Comparison of ENCODE assay signal across 11 cellular contexts in genomic region chr7:101137651-101138148, GRCh38. TPM values are rescaled to one million over a fixed set of nuclear protein-coding genes. Genes with fewer than 3 reads are reported as not detected.
A peak's percentile ranks its signal among the peaks of the same experiment; 100 is the strongest.
DNase-seq lines count a peak whose midpoint lies in the region; ATAC-seq, FAIRE-seq and TF ChIP-seq lines count a peak whose summit lies in the region.
"Had no signal": no experiment of that assay in that cellular context is flagged by ENCODE, and none has a peak within 500 bp of the region (broad histone marks: within the 10 kb centered on the region; RNA-seq: fewer than 3 reads in every experiment).

No MANE protein-coding gene starts in this region.

- no peak for FAIRE-seq in HepG2 (lab: Jason Lieb, UNC)

- peaks cover 57% of the 10 kb centered on the region for H3K4me1 Mint-ChIP-seq in activated CD4-positive, alpha-beta T cell treated with anti-CD3 and anti-CD28 coated beads for 36 hours

- no peak for TF ChIP-seq EP300 in HepG2 (IDR thresholded peaks at IDR 0.05; ENCODE audit: low read depth in 2 of 2, low read length in 2 of 2)
- TF ChIP-seq EP300 in HepG2 (CRISPR knock-in tag; IDR thresholded peaks at IDR 0.05; ENCODE audit: borderline replicate concordance), result no peak

- ATAC-seq in activated CD4-positive, alpha-beta T cell treated with anti-CD3 and anti-CD28 coated beads for 36 hours, result no peak
- ATAC-seq in HepG2, result peak; percentile 24
- ATAC-seq in thoracic aorta (ENCODE audit: insufficient number of reproducible peaks, low FRiP score, low read depth), result no peak

- TF ChIP-seq POLR2A in HepG2 (IDR thresholded peaks at IDR 0.05; ENCODE audit: insufficient read depth in 1 of 2, low read depth in 2 of 2, low read length in 2 of 2), result peak in 1 of 2 experiments; percentile 77; a peak in 2 of 4 replicates

- H3K79me2 ChIP-seq in HepG2 (ENCODE audit: insufficient read depth, low read length), result no peaks in the 10 kb centered on the region

- H3K36me3 Mint-ChIP-seq in activated CD4-positive, alpha-beta T cell treated with anti-CD3 and anti-CD28 coated beads for 36 hours (ENCODE audit: low read depth), result no peaks in the 10 kb centered on the region

- peak overlapping the region; percentile 15 for H3K4me3 Mint-ChIP-seq in activated CD4-positive, alpha-beta T cell treated with anti-CD3 and anti-CD28 coated beads for 36 hours

- POLR2A ChIA-PET in activated CD4-positive, alpha-beta T cell treated with anti-CD3 and anti-CD28 coated beads for 36 hours (lab: Charles Lee), result no interaction called here
- POLR2A ChIA-PET in HepG2 (lab: Yijun Ruan, JAX), result interaction anchor here (1.6 to 3.8 kb wide), 3 partner anchors 9 to 14 kb away, joined by 4 to 33 read pairs (median 19); partner anchors contain the start of gene SERPINE1

- CTCF ChIA-PET in activated CD4-positive, alpha-beta T cell treated with anti-CD3 and anti-CD28 coated beads for 36 hours (lab: Charles Lee), result interaction anchor here (0.6 to 1.5 kb wide), 4 partner anchors 8 to 80 kb away, joined by 3 to 6 read pairs (median 4); partner anchors contain the start of genes SERPINE1 and ZNHIT1
- CTCF ChIA-PET in HepG2 (lab: Yijun Ruan, JAX; ENCODE audit: low intra/inter-chr PET ratio, low total read pairs), result interaction anchor here (0.6 to 3.0 kb wide), 5 partner anchors 11 to 232 kb away, joined by 3 to 40 read pairs (median 5); partner anchors contain the start of gene SERPINE1

- in situ Hi-C loops in HepG2 (cut with HindIII; ENCODE audit: extremely low pct_ligation_motif_present, low pct_unique_long_range_greater_than_20kb), result loop anchor here (5.0 kb wide), 1 partner anchor 40 kb away; no protein-coding TSS in a partner anchor

- no peak for DNase-seq in activated CD4-positive, alpha-beta T cell treated with anti-CD3 and anti-CD28 coated beads for 36 hours
- no peak for DNase-seq in activated CD4-positive, alpha-beta T cell treated with anti-CD3 and anti-CD28 coated beads for 1 hour
- peak in 1 of 2 donors; percentile 63 for DNase-seq in ascending aorta (ENCODE audit: low spot score in 2 of 2)
- no peak for DNase-seq in HepG2 (ENCODE audit: low spot score)
- DNase-seq in thoracic aorta (ENCODE audit: low spot score), result no peak
- DNase-seq in GM19240 (ENCODE audit: insufficient read length, low spot score), result no peak
- no peak for DNase-seq in NCI-H2081 treated with DMSO at 0.1 percent for 48 hours (lab: John Stamatoyannopoulos, UW)
- no peak for DNase-seq in effector memory CD4-positive, alpha-beta T cell
- DNase-seq: activated gamma-delta T cell had no signal

- no peak for TF ChIP-seq CTCF in ascending aorta (IDR thresholded peaks at IDR 0.05)
- no peak for TF ChIP-seq CTCF in HepG2 (CRISPR knock-in tag; IDR thresholded peaks at IDR 0.05)
- TF ChIP-seq CTCF in thoracic aorta (IDR thresholded peaks at IDR 0.05), result no peak

- H3K4me1 ChIP-seq in ascending aorta (peaks cover 6 to 15% of the 10 kb centered on the region in 2 donors), HepG2 (ENCODE audit: insufficient read depth, low read length) (peaks cover 26% of the 10 kb centered on the region), thoracic aorta (ENCODE audit: control insufficient read depth in 1 of 2, low read depth in 2 of 2) (peaks cover 9 to 39% of the 10 kb centered on the region in 2 donors)
- H3K4me1 ChIP-seq in effector memory CD4-positive, alpha-beta T cell (ENCODE audit: control insufficient read depth, insufficient read depth, low read length, poor library complexity, severe bottlenecking), result peaks cover 7% of the 10 kb centered on the region

- H3K27ac ChIP-seq in ascending aorta, result peak overlapping the region; percentile 72 to 87
- H3K27ac ChIP-seq in HepG2 (ENCODE audit: extremely low read length, insufficient read depth, low read length), result peak overlapping the region; percentile 30
- peak overlapping the region; percentile 74 to 94 for H3K27ac ChIP-seq in thoracic aorta
- no peak overlapping the region for H3K27ac ChIP-seq in effector memory CD4-positive, alpha-beta T cell (ENCODE audit: insufficient read depth, low read length, poor library complexity, severe bottlenecking)

- no peaks in the 10 kb centered on the region for H3K9me3 Mint-ChIP-seq in activated CD4-positive, alpha-beta T cell treated with anti-CD3 and anti-CD28 coated beads for 36 hours (ENCODE audit: low read depth)

- intact Hi-C loops in activated CD4-positive, alpha-beta T cell treated with anti-CD3 and anti-CD28 coated beads for 36 hours (cut with DNase I, micrococcal nuclease), result loop anchor here (1.0 to 2.0 kb wide), 5 partner anchors 17 to 242 kb away; partner anchors contain the start of genes TRIM56 (in 2 of the 2), ACHE (in 1 of the 2), AP1S1 (in 1 of the 2) and PLOD3 (in 1 of the 2)
- intact Hi-C loops in ascending aorta (cut with DNase I) (loop anchor here (1.0 to 5.0 kb wide), 5 partner anchors 10 to 245 kb away; partner anchors contain the start of genes SERPINE1 and TRIM56), HepG2 (cut with micrococcal nuclease; ENCODE audit: unreplicated experiment) (loop anchor here (1.0 kb wide), 1 partner anchor 42 kb away; no protein-coding TSS in a partner anchor)

- H3K27ac Mint-ChIP-seq in activated CD4-positive, alpha-beta T cell treated with anti-CD3 and anti-CD28 coated beads for 36 hours, result no peak overlapping the region

- H4K20me1 ChIP-seq in HepG2 (ENCODE audit: insufficient read depth, low read length), result peaks cover 41% of the 10 kb centered on the region; the same call in 1 of the 2 replicates

- WGBS in HepG2 (ENCODE audit: low lambda C conversion rate), result 66% methylated on average over 8 of the region's 8 CpGs

- BruUV-seq in HepG2 (replicated peaks; lab: Mats Ljungman, UMichigan), result TSS peak; percentile 78

- H3K36me3 ChIP-seq in ascending aorta (peaks cover 35 to 48% of the 10 kb centered on the region in 2 donors), HepG2 (replicated peaks in 1 of 2; ENCODE audit: control insufficient read depth in 1 of 2, insufficient read depth in 2 of 2, low read length in 2 of 2) (peaks cover 13 to 41% of the 10 kb centered on the region in 2 experiments), thoracic aorta (peaks cover 25% of the 10 kb centered on the region)
- no peaks in the 10 kb centered on the region for H3K36me3 ChIP-seq in effector memory CD4-positive, alpha-beta T cell (ENCODE audit: control insufficient read depth, insufficient read depth, low read length)

- no peaks in the 10 kb centered on the region for H3K27me3 ChIP-seq in ascending aorta
- H3K27me3 ChIP-seq in HepG2 (ENCODE audit: control insufficient read depth in 1 of 2, insufficient read depth in 2 of 2, low read length in 2 of 2), result no peaks in the 10 kb centered on the region
- H3K27me3 ChIP-seq in thoracic aorta (replicated peaks; ENCODE audit: insufficient read depth), result no peaks in the 10 kb centered on the region
- H3K27me3 ChIP-seq in effector memory CD4-positive, alpha-beta T cell (replicated peaks; ENCODE audit: control insufficient read depth, insufficient read depth, low read length, poor library complexity, severe bottlenecking), result peaks cover 9% of the 10 kb centered on the region

- peak overlapping the region in 1 of 2 donors; percentile 13 for H3K4me3 ChIP-seq in ascending aorta
- no peak overlapping the region for H3K4me3 ChIP-seq in HepG2 (replicated peaks in 1 of 3; ENCODE audit: insufficient read depth in 1 of 3, low read depth in 2 of 3, low read length in 3 of 3)
- peak overlapping the region; percentile 59 for H3K4me3 ChIP-seq in thoracic aorta
- no peak overlapping the region for H3K4me3 ChIP-seq in effector memory CD4-positive, alpha-beta T cell (ENCODE audit: insufficient read depth, low read depth, low read length, poor library complexity, severe bottlenecking)

- H3K9ac ChIP-seq in HepG2 (ENCODE audit: insufficient read depth, low read depth, low read length), result no peak overlapping the region

- H3K9me3 ChIP-seq in ascending aorta (no peaks in the 10 kb centered on the region), HepG2 (ENCODE audit: low read length) (no peaks in the 10 kb centered on the region), thoracic aorta (no peaks in the 10 kb centered on the region)
- no peaks in the 10 kb centered on the region for H3K9me3 ChIP-seq in effector memory CD4-positive, alpha-beta T cell (ENCODE audit: control insufficient read depth, low read length)

- H3K27me3 Mint-ChIP-seq in activated CD4-positive, alpha-beta T cell treated with anti-CD3 and anti-CD28 coated beads for 36 hours, result peaks cover 8% of the 10 kb centered on the region

- no peak overlapping the region for H3K4me2 ChIP-seq in HepG2 (ENCODE audit: low read depth, low read length)

- no peak overlapping the region for H2AFZ ChIP-seq in HepG2 (ENCODE audit: low read length)

- TF ChIP-seq RAD21 in HepG2 (CRISPR knock-in tag; IDR thresholded peaks at IDR 0.05), result no peak

RNA-seq across cellular contexts. Expression of gene SERPINE1, which starts 10.8 kb away (rescaled TPM):
- under 1 TPM; 0.05 to 0.07 TPM for total RNA-seq in activated CD4-positive, alpha-beta T cell treated with anti-CD3 and anti-CD28 coated beads for 36 hours
- total RNA-seq in ascending aorta (1,267 TPM), HepG2 (2016; rRNA removed; fragmentation: Illumina TruSeq; extraction: Trizol) (9.2 and 21.2 TPM in 2 replicates), thoracic aorta (1,000 to 10,000 TPM in 1 of 2 donors, 100 to 1,000 TPM in 1; 542 to 1,009 TPM)
- 3.3 and 3.6 TPM in 2 replicates for total RNA-seq in HepG2 (2016; cell fraction: cytosol; rRNA removed; fragmentation: Illumina TruSeq; extraction: Trizol; ENCODE audit: low read depth)
- total RNA-seq in HepG2 (2016; cell fraction: insoluble cytoplasmic fraction; rRNA removed; fragmentation: Illumina TruSeq; extraction: Trizol), result 8.0 and 21.0 TPM in 2 replicates
- 8.0 and 9.1 TPM in 2 replicates for total RNA-seq in HepG2 (2016; cell fraction: membrane; rRNA removed; fragmentation: Illumina TruSeq; extraction: Trizol)
- 18.0 and 20.9 TPM in 2 replicates for total RNA-seq in HepG2 (2016; cell fraction: nucleus; rRNA removed; fragmentation: Illumina TruSeq; extraction: Trizol)
- polyA plus RNA-seq in HepG2 (2011; rRNA removed), result 1,576 and 2,365 TPM in 2 replicates
- polyA plus RNA-seq in HepG2 (2011; cell fraction: cytosol; rRNA removed), result 1,491 and 1,809 TPM in 2 replicates
- 562 and 817 TPM in 2 replicates for polyA plus RNA-seq in HepG2 (2011; cell fraction: nucleus; rRNA removed)
- polyA plus RNA-seq in HepG2 (2012), result 545 and 706 TPM in 2 replicates
- polyA plus RNA-seq in HepG2 (2016; cell fraction: cytosol; fragmentation: Illumina TruSeq; extraction: Trizol; ENCODE audit: low read depth), result 3.7 and 4.4 TPM in 2 replicates
- polyA plus RNA-seq in HepG2 (2016; cell fraction: insoluble cytoplasmic fraction; fragmentation: Illumina TruSeq; extraction: Trizol; ENCODE audit: low read depth), result 9.1 and 11.4 TPM in 2 replicates
- polyA plus RNA-seq in HepG2 (2016; cell fraction: membrane; fragmentation: Illumina TruSeq; extraction: Trizol; ENCODE audit: low read depth), result 6.1 and 6.8 TPM in 2 replicates
- polyA plus RNA-seq in HepG2 (2016; cell fraction: nucleus; fragmentation: Illumina TruSeq; extraction: Trizol; ENCODE audit: insufficient read depth, low read depth), result 38.3 and 38.7 TPM in 2 replicates
- polyA minus RNA-seq in HepG2 (2011; rRNA and poly(A)+ RNA removed; ENCODE audit: low replicate concordance), result 6.3 and 1,949 TPM in 2 replicates
- 904 and 1,305 TPM in 2 replicates for polyA minus RNA-seq in HepG2 (2011; cell fraction: cytosol; rRNA and poly(A)+ RNA removed)
- 242 and 430 TPM in 2 replicates for polyA minus RNA-seq in HepG2 (2011; cell fraction: nucleus; rRNA and poly(A)+ RNA removed)

RNA-seq across cellular contexts. Expression of gene AP1S1, which starts 16.6 kb away (rescaled TPM):
- total RNA-seq in activated CD4-positive, alpha-beta T cell treated with anti-CD3 and anti-CD28 coated beads for 36 hours, result 10 to 100 TPM; 33.7 to 43.0 TPM
- total RNA-seq in ascending aorta, result 77.4 TPM
- total RNA-seq in HepG2 (2016; rRNA removed; fragmentation: Illumina TruSeq; extraction: Trizol), result 57.5 and 77.9 TPM in 2 replicates
- total RNA-seq in HepG2 (2016; cell fraction: cytosol; rRNA removed; fragmentation: Illumina TruSeq; extraction: Trizol; ENCODE audit: low read depth), result 12.5 and 16.2 TPM in 2 replicates
- 61.5 and 77.2 TPM in 2 replicates for total RNA-seq in HepG2 (2016; cell fraction: insoluble cytoplasmic fraction; rRNA removed; fragmentation: Illumina TruSeq; extraction: Trizol)
- total RNA-seq in HepG2 (2016; cell fraction: membrane; rRNA removed; fragmentation: Illumina TruSeq; extraction: Trizol), result 27.8 and 28.9 TPM in 2 replicates
- 21.6 and 22.0 TPM in 2 replicates for total RNA-seq in HepG2 (2016; cell fraction: nucleus; rRNA removed; fragmentation: Illumina TruSeq; extraction: Trizol)
- 65.2 and 68.1 TPM in 2 replicates for polyA plus RNA-seq in HepG2 (2011; rRNA removed)
- 72.3 and 73.9 TPM in 2 replicates for polyA plus RNA-seq in HepG2 (2011; cell fraction: cytosol; rRNA removed)
- 36.3 and 39.1 TPM in 2 replicates for polyA plus RNA-seq in HepG2 (2011; cell fraction: nucleus; rRNA removed)
- 37.2 and 44.1 TPM in 2 replicates for polyA plus RNA-seq in HepG2 (2012)
- 12.3 and 17.5 TPM in 2 replicates for polyA plus RNA-seq in HepG2 (2016; cell fraction: cytosol; fragmentation: Illumina TruSeq; extraction: Trizol; ENCODE audit: low read depth)
- 79.7 and 84.4 TPM in 2 replicates for polyA plus RNA-seq in HepG2 (2016; cell fraction: insoluble cytoplasmic fraction; fragmentation: Illumina TruSeq; extraction: Trizol; ENCODE audit: low read depth)
- polyA plus RNA-seq in HepG2 (2016; cell fraction: membrane; fragmentation: Illumina TruSeq; extraction: Trizol; ENCODE audit: low read depth), result 20.4 and 24.4 TPM in 2 replicates
- 37.5 and 48.7 TPM in 2 replicates for polyA plus RNA-seq in HepG2 (2016; cell fraction: nucleus; fragmentation: Illumina TruSeq; extraction: Trizol; ENCODE audit: insufficient read depth, low read depth)
- polyA minus RNA-seq in HepG2 (2011; rRNA and poly(A)+ RNA removed; ENCODE audit: low replicate concordance), result 27.0 and 72.1 TPM in 2 replicates
- 13.5 and 15.9 TPM in 2 replicates for polyA minus RNA-seq in HepG2 (2011; cell fraction: cytosol; rRNA and poly(A)+ RNA removed)
- 6.6 and 8.1 TPM in 2 replicates for polyA minus RNA-seq in HepG2 (2011; cell fraction: nucleus; rRNA and poly(A)+ RNA removed)
- total RNA-seq in thoracic aorta, result 10 to 100 TPM; 11.9 to 33.0 TPM

RNA-seq across cellular contexts. Expression of gene VGF, which starts 27.7 kb away (rescaled TPM):
- under 1 TPM; 0.09 to 0.11 TPM for total RNA-seq in activated CD4-positive, alpha-beta T cell treated with anti-CD3 and anti-CD28 coated beads for 36 hours
- total RNA-seq in ascending aorta (not detected), HepG2 (2016; rRNA removed; fragmentation: Illumina TruSeq; extraction: Trizol) (0.10 and 0.46 TPM in 2 replicates), thoracic aorta (not detected)
- 0.18 TPM in 1 of 2 replicates, not detected in the other for total RNA-seq in HepG2 (2016; cell fraction: cytosol; rRNA removed; fragmentation: Illumina TruSeq; extraction: Trizol; ENCODE audit: low read depth)
- 0.52 TPM in 1 of 2 replicates, not detected in the other for total RNA-seq in HepG2 (2016; cell fraction: insoluble cytoplasmic fraction; rRNA removed; fragmentation: Illumina TruSeq; extraction: Trizol)
- 0.10 and 0.15 TPM in 2 replicates for total RNA-seq in HepG2 (2016; cell fraction: membrane; rRNA removed; fragmentation: Illumina TruSeq; extraction: Trizol)
- 0.44 and 0.78 TPM in 2 replicates for total RNA-seq in HepG2 (2016; cell fraction: nucleus; rRNA removed; fragmentation: Illumina TruSeq; extraction: Trizol)
- 0.12 and 0.21 TPM in 2 replicates for polyA plus RNA-seq in HepG2 (2011; rRNA removed)
- polyA plus RNA-seq in HepG2 (2011; cell fraction: cytosol; rRNA removed), result 0.12 and 0.23 TPM in 2 replicates
- 0.40 and 0.96 TPM in 2 replicates for polyA plus RNA-seq in HepG2 (2011; cell fraction: nucleus; rRNA removed)
- polyA plus RNA-seq in HepG2 (2012), result 0.09 and 0.31 TPM in 2 replicates
- polyA plus RNA-seq in HepG2 (2016; cell fraction: cytosol; fragmentation: Illumina TruSeq; extraction: Trizol; ENCODE audit: low read depth), result 0.06 and 0.09 TPM in 2 replicates
- 0.15 and 0.16 TPM in 2 replicates for polyA plus RNA-seq in HepG2 (2016; cell fraction: insoluble cytoplasmic fraction; fragmentation: Illumina TruSeq; extraction: Trizol; ENCODE audit: low read depth)
- 0.08 TPM in 1 of 2 replicates, not detected in the other for polyA plus RNA-seq in HepG2 (2016; cell fraction: membrane; fragmentation: Illumina TruSeq; extraction: Trizol; ENCODE audit: low read depth)
- polyA plus RNA-seq in HepG2 (2016; cell fraction: nucleus; fragmentation: Illumina TruSeq; extraction: Trizol; ENCODE audit: insufficient read depth, low read depth), result 0.99 and 1.4 TPM in 2 replicates
- 0.14 and 0.16 TPM in 2 replicates for polyA minus RNA-seq in HepG2 (2011; rRNA and poly(A)+ RNA removed; ENCODE audit: low replicate concordance)
- polyA minus RNA-seq in HepG2 (2011; cell fraction: cytosol; rRNA and poly(A)+ RNA removed), result 0.69 and 0.88 TPM in 2 replicates
- polyA minus RNA-seq in HepG2 (2011; cell fraction: nucleus; rRNA and poly(A)+ RNA removed), result not detected in 2 replicates
- total RNA-seq: sciatic nerve had no signal

RNA-seq across cellular contexts. Expression of gene NAT16, which starts 42.4 kb away (rescaled TPM):
- not detected for total RNA-seq in activated CD4-positive, alpha-beta T cell treated with anti-CD3 and anti-CD28 coated beads for 36 hours
- total RNA-seq in ascending aorta, result not detected
- not detected in 2 replicates for total RNA-seq in HepG2 (2016; rRNA removed; fragmentation: Illumina TruSeq; extraction: Trizol)
- not detected in 2 replicates for total RNA-seq in HepG2 (2016; cell fraction: cytosol; rRNA removed; fragmentation: Illumina TruSeq; extraction: Trizol; ENCODE audit: low read depth)
- not detected in 2 replicates for total RNA-seq in HepG2 (2016; cell fraction: insoluble cytoplasmic fraction; rRNA removed; fragmentation: Illumina TruSeq; extraction: Trizol)
- not detected in 2 replicates for total RNA-seq in HepG2 (2016; cell fraction: membrane; rRNA removed; fragmentation: Illumina TruSeq; extraction: Trizol)
- total RNA-seq in HepG2 (2016; cell fraction: nucleus; rRNA removed; fragmentation: Illumina TruSeq; extraction: Trizol), result not detected in 2 replicates
- polyA plus RNA-seq in HepG2 (2011; rRNA removed), result 0.04 TPM in 1 of 2 replicates, not detected in the other
- 0.04 and 0.05 TPM in 2 replicates for polyA plus RNA-seq in HepG2 (2011; cell fraction: cytosol; rRNA removed)
- polyA plus RNA-seq in HepG2 (2011; cell fraction: nucleus; rRNA removed), result 0.24 and 0.34 TPM in 2 replicates
- 0.12 TPM in 1 of 2 replicates, not detected in the other for polyA plus RNA-seq in HepG2 (2012)
- not detected in 2 replicates for polyA plus RNA-seq in HepG2 (2016; cell fraction: cytosol; fragmentation: Illumina TruSeq; extraction: Trizol; ENCODE audit: low read depth)
- polyA plus RNA-seq in HepG2 (2016; cell fraction: insoluble cytoplasmic fraction; fragmentation: Illumina TruSeq; extraction: Trizol; ENCODE audit: low read depth), result not detected in 2 replicates
- not detected in 2 replicates for polyA plus RNA-seq in HepG2 (2016; cell fraction: membrane; fragmentation: Illumina TruSeq; extraction: Trizol; ENCODE audit: low read depth)
- not detected in 2 replicates for polyA plus RNA-seq in HepG2 (2016; cell fraction: nucleus; fragmentation: Illumina TruSeq; extraction: Trizol; ENCODE audit: insufficient read depth, low read depth)
- polyA minus RNA-seq in HepG2 (2011; rRNA and poly(A)+ RNA removed; ENCODE audit: low replicate concordance), result not detected in 2 replicates
- polyA minus RNA-seq in HepG2 (2011; cell fraction: cytosol; rRNA and poly(A)+ RNA removed), result not detected in 2 replicates
- not detected in 2 replicates for polyA minus RNA-seq in HepG2 (2011; cell fraction: nucleus; rRNA and poly(A)+ RNA removed)
- not detected for total RNA-seq in thoracic aorta
- total RNA-seq: sciatic nerve had no signal
- polyA plus RNA-seq: thymus had no signal

RNA-seq across cellular contexts. Expression of gene TRIM56, which starts 52.4 kb away (rescaled TPM):
- total RNA-seq in activated CD4-positive, alpha-beta T cell treated with anti-CD3 and anti-CD28 coated beads for 36 hours, result 10 to 100 TPM; 35.3 to 40.8 TPM
- 29.6 TPM for total RNA-seq in ascending aorta
- total RNA-seq in HepG2 (2016; rRNA removed; fragmentation: Illumina TruSeq; extraction: Trizol), result 7.1 and 8.1 TPM in 2 replicates
- total RNA-seq in HepG2 (2016; cell fraction: cytosol; rRNA removed; fragmentation: Illumina TruSeq; extraction: Trizol; ENCODE audit: low read depth), result 0.51 and 0.88 TPM in 2 replicates
- 7.1 and 7.5 TPM in 2 replicates for total RNA-seq in HepG2 (2016; cell fraction: insoluble cytoplasmic fraction; rRNA removed; fragmentation: Illumina TruSeq; extraction: Trizol)
- total RNA-seq in HepG2 (2016; cell fraction: membrane; rRNA removed; fragmentation: Illumina TruSeq; extraction: Trizol), result 2.1 and 2.7 TPM in 2 replicates
- total RNA-seq in HepG2 (2016; cell fraction: nucleus; rRNA removed; fragmentation: Illumina TruSeq; extraction: Trizol), result 5.7 and 8.6 TPM in 2 replicates
- 3.0 and 3.2 TPM in 2 replicates for polyA plus RNA-seq in HepG2 (2011; rRNA removed)
- polyA plus RNA-seq in HepG2 (2011; cell fraction: cytosol; rRNA removed), result 1.3 and 1.8 TPM in 2 replicates
- polyA plus RNA-seq in HepG2 (2011; cell fraction: nucleus; rRNA removed), result 10.1 and 11.0 TPM in 2 replicates
- 9.5 and 9.7 TPM in 2 replicates for polyA plus RNA-seq in HepG2 (2012)
- polyA plus RNA-seq in HepG2 (2016; cell fraction: cytosol; fragmentation: Illumina TruSeq; extraction: Trizol; ENCODE audit: low read depth), result 0.27 and 0.32 TPM in 2 replicates
- polyA plus RNA-seq in HepG2 (2016; cell fraction: insoluble cytoplasmic fraction; fragmentation: Illumina TruSeq; extraction: Trizol; ENCODE audit: low read depth), result 2.6 and 3.8 TPM in 2 replicates
- 0.63 and 0.71 TPM in 2 replicates for polyA plus RNA-seq in HepG2 (2016; cell fraction: membrane; fragmentation: Illumina TruSeq; extraction: Trizol; ENCODE audit: low read depth)
- 10.0 and 15.0 TPM in 2 replicates for polyA plus RNA-seq in HepG2 (2016; cell fraction: nucleus; fragmentation: Illumina TruSeq; extraction: Trizol; ENCODE audit: insufficient read depth, low read depth)
- polyA minus RNA-seq in HepG2 (2011; rRNA and poly(A)+ RNA removed; ENCODE audit: low replicate concordance), result 14.7 and 16.6 TPM in 2 replicates
- polyA minus RNA-seq in HepG2 (2011; cell fraction: cytosol; rRNA and poly(A)+ RNA removed), result 3.3 and 5.4 TPM in 2 replicates
- polyA minus RNA-seq in HepG2 (2011; cell fraction: nucleus; rRNA and poly(A)+ RNA removed), result 8.6 and 9.3 TPM in 2 replicates
- 10 to 100 TPM; 32.1 to 44.5 TPM for total RNA-seq in thoracic aorta

Comparison
In these comparisons a context has a peak if more than half of its experiments do, and no peak if none do; other contexts are left out.
1. RNA of gene SERPINE1, which starts 10.8 kb away (total RNA-seq): 1,267 TPM in ascending aorta (single experiment) and 542 to 1,009 TPM in thoracic aorta; 3.3 to 21.2 TPM in HepG2 and 0.05 to 0.07 TPM in activated CD4-positive, alpha-beta T cell treated with anti-CD3 and anti-CD28 coated beads for 36 hours; every median in the first group is over 10 times any median in the second.